ENCODE assay signal across 2 cellular contexts in the genomic region with DNA sequence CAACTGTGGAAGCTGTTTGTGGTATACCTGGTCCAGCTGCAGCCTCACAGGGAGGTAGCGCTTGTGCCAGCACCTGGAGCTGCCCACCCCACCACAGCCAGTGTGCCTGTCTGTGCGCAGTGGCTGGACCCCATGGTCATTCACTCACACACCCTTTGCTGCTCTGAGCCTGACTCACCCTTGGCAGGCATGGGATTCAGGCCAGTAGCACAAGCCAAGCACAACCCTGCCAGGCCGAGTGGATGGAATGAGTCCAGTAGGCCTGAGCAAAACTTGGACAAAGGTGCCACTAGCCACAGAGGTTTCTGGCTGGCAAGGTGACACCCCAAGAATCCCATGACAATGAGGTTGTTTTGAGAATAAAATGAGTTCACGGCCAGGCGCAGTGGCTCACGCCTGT.
TF ChIP-seq lines count a peak whose summit lies in the region.

No MANE protein-coding gene starts in this region.

TF ChIP-seq in K562, 482 proteins besides CTCF, POLR2A, EP300 and RAD21 (continues in another document):
- TF ChIP-seq ZNF347 (CRISPR knock-in tag; IDR thresholded peaks at IDR 0.05; ENCODE audit: low read depth) (no peak), SNRNP70 (optimal IDR thresholded peaks at IDR 0.05; ENCODE audit: low read depth, low read length) (no peak)
- TF ChIP-seq, protein P1, sequence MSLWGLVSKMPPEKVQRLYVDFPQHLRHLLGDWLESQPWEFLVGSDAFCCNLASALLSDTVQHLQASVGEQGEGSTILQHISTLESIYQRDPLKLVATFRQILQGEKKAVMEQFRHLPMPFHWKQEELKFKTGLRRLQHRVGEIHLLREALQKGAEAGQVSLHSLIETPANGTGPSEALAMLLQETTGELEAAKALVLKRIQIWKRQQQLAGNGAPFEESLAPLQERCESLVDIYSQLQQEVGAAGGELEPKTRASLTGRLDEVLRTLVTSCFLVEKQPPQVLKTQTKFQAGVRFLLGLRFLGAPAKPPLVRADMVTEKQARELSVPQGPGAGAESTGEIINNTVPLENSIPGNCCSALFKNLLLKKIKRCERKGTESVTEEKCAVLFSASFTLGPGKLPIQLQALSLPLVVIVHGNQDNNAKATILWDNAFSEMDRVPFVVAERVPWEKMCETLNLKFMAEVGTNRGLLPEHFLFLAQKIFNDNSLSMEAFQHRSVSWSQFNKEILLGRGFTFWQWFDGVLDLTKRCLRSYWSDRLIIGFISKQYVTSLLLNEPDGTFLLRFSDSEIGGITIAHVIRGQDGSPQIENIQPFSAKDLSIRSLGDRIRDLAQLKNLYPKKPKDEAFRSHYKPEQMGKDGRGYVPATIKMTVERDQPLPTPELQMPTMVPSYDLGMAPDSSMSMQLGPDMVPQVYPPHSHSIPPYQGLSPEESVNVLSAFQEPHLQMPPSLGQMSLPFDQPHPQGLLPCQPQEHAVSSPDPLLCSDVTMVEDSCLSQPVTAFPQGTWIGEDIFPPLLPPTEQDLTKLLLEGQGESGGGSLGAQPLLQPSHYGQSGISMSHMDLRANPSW (CRISPR knock-in tag; IDR thresholded peaks at IDR 0.05), result no peak
- TF ChIP-seq, protein P2, sequence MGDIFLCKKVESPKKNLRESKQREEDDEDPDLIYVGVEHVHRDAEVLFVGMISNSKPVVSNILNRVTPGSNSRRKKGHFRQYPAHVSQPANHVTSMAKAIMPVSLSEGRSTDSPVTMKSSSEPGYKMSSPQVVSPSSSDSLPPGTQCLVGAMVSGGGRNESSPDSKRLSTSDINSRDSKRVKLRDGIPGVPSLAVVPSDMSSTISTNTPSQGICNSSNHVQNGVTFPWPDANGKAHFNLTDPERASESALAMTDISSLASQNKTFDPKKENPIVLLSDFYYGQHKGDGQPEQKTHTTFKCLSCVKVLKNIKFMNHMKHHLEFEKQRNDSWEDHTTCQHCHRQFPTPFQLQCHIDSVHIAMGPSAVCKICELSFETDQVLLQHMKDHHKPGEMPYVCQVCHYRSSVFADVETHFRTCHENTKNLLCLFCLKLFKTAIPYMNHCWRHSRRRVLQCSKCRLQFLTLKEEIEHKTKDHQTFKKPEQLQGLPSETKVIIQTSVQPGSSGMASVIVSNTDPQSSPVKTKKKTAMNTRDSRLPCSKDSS (IDR thresholded peaks at IDR 0.05; ENCODE audit: low read depth, partially characterized antibody), result no peak

TF ChIP-seq in HepG2, 621 proteins besides CTCF, POLR2A, EP300 and RAD21:
- TF ChIP-seq, protein P3, sequence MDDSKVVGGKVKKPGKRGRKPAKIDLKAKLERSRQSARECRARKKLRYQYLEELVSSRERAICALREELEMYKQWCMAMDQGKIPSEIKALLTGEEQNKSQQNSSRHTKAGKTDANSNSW (CRISPR knock-in tag; IDR thresholded peaks at IDR 0.05; ENCODE audit: borderline replicate concordance), result no peak
- TF ChIP-seq ZNF563 (CRISPR knock-in tag; IDR thresholded peaks at IDR 0.05) (no peak), SOX6 (IDR thresholded peaks at IDR 0.05) (no peak), SOX6 (CRISPR knock-in tag; IDR thresholded peaks at IDR 0.05) (no peak), KDM3A (CRISPR knock-in tag; IDR thresholded peaks at IDR 0.05; ENCODE audit: low read depth) (no peak), ZNF598 (CRISPR knock-in tag; IDR thresholded peaks at IDR 0.05; ENCODE audit: borderline replicate concordance) (no peak), RELA (CRISPR knock-in tag; IDR thresholded peaks at IDR 0.05) (no peak), NCOA5 (CRISPR knock-in tag; IDR thresholded peaks at IDR 0.05) (no peak), SATB2 (CRISPR knock-in tag; IDR thresholded peaks at IDR 0.05) (no peak)
- TF ChIP-seq, protein P4, sequence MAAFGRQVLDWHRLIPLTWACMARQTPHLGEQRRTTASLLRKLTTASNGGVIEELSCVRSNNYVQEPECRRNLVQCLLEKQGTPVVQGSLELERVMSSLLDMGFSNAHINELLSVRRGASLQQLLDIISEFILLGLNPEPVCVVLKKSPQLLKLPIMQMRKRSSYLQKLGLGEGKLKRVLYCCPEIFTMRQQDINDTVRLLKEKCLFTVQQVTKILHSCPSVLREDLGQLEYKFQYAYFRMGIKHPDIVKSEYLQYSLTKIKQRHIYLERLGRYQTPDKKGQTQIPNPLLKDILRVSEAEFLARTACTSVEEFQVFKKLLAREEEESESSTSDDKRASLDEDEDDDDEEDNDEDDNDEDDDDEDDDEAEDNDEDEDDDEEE (CRISPR knock-in tag; IDR thresholded peaks at IDR 0.05), result no peak
